ENCODE assay signal across 8 cellular contexts in the genomic region with DNA sequence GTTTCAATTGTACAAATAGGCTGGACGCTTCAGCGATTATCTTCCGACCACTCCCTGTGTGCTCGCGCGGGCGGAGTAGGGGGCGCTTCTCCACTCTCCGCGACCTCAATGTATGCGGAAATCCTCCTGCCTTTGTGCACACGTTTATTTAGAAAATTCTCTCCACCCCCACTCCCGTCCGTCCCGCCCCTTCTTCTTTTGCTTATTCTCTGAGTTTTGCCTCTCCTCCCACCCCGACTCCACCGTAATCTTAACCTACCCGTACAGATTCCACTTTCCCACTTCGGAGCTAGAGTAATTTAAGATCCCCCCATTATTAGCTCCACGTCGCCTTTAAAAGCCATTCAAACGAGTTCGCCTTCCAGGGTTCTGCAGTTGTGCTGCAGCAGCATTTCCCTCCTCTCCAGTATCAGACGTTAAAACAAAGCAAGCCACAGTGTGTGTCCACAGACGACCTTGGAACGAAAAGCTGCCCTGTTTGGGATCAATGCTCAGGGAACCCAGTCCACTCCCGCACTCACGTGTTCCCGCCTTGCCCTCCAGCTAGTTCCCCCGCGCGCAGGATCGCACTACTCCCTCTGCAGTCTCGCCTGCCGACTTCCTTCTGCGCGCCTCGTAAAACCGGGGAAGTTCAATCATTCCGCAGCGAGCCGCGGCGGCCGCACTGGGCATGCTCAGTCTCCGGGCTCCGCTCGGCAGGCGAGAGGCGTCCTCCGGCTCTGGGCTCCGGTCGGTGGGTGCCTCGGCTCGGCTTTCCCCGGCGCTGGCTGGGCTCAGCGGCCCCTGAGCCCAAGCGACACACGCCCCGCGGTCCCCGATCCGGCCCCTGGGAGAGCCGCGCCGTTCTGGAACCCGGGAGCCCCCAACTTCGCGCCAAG. TPM values are rescaled to one million over a fixed set of nuclear protein-coding genes. Genes with fewer than 3 reads are reported as not detected.
DNase-seq lines count a peak whose midpoint lies in the region; ATAC-seq, FAIRE-seq and TF ChIP-seq lines count a peak whose summit lies in the region.

Gene ANO6, plus strand, starts transcription at position 677 of the 878 bp plus-strand sequence. CDS start 227 bp downstream, outside the sequence.

- peak; percentile 55 for FAIRE-seq in urothelium cell line (lab: Jason Lieb, UNC)

- H3K4me1 Mint-ChIP-seq in T-helper 1 cell treated with Interleukin-12 subunit alpha and Interleukin-12 subunit beta and Interleukin-4 antibody, amounts not matched to agents 30 μg/mL and 1 μg/mL, for 36 hours (ENCODE audit: low read depth): peaks cover 28% of the 10 kb centered on the region

- H3K4me3 Mint-ChIP-seq in T-helper 1 cell treated with Interleukin-12 subunit alpha and Interleukin-12 subunit beta and Interleukin-4 antibody, amounts not matched to agents 30 μg/mL and 1 μg/mL, for 36 hours: peak within 1 kb of the TSS; percentile 96

- no peak for TF ChIP-seq CTCF in psoas muscle (IDR thresholded peaks at IDR 0.05)

- H3K9me3 Mint-ChIP-seq in T-helper 1 cell treated with Interleukin-12 subunit alpha and Interleukin-12 subunit beta and Interleukin-4 antibody, amounts not matched to agents 30 μg/mL and 1 μg/mL, for 36 hours: no peaks in the 10 kb centered on the region

- DNase-seq in NCI-H1436 treated with DMSO at 0.1 percent for 48 hours (lab: John Stamatoyannopoulos, UW) (peak; percentile 48), amniotic epithelial cell (ENCODE audit: low read depth) (peak; percentile 84), left cardiac atrium (peak; percentile 90), psoas muscle (peak; percentile 85 to 93), urothelium cell line (ENCODE audit: low spot score) (peak; percentile 84)

- peak within 1 kb of the TSS; percentile 98 for H3K27ac ChIP-seq in psoas muscle

- no peaks in the 10 kb centered on the region for H3K27me3 Mint-ChIP-seq in T-helper 1 cell treated with Interleukin-12 subunit alpha and Interleukin-12 subunit beta and Interleukin-4 antibody, amounts not matched to agents 30 μg/mL and 1 μg/mL, for 36 hours (ENCODE audit: low read depth)

- no peaks in the 10 kb centered on the region for H3K27me3 ChIP-seq in psoas muscle (ENCODE audit: insufficient read depth in 3 of 3, low read length in 2 of 3)

- H3K36me3 Mint-ChIP-seq in T-helper 1 cell treated with Interleukin-12 subunit alpha and Interleukin-12 subunit beta and Interleukin-4 antibody, amounts not matched to agents 30 μg/mL and 1 μg/mL, for 36 hours (ENCODE audit: low read depth): no peaks in the 10 kb centered on the region

- no peaks in the 10 kb centered on the region for H3K36me3 ChIP-seq in psoas muscle (ENCODE audit: insufficient read depth in 1 of 2, low read depth in 1 of 2)

- intact Hi-C loops in left cardiac atrium (cut with DNase I): loop anchor here in 1 of 2 donors (2.0 kb wide), 1 partner anchor 53 kb away; no protein-coding TSS in a partner anchor
- intact Hi-C loops in psoas muscle (cut with DNase I): loop anchor here in 1 of 2 donors (1.0 to 10.0 kb wide), 6 partner anchors 19 to 509 kb away; partner anchors contain the start of gene ARID2

- ATAC-seq in GM18498 (IDR thresholded peaks at IDR 0.05; ENCODE audit: unreplicated experiment) (peak; percentile 73), HG02870 (IDR thresholded peaks at IDR 0.05; ENCODE audit: unreplicated experiment) (peak; percentile 68), left cardiac atrium (peak; percentile 92 to 97), psoas muscle (peak; percentile 87 to 94 (median 89))

- H3K9me3 ChIP-seq in psoas muscle: no peaks in the 10 kb centered on the region

- H3K4me3 ChIP-seq in psoas muscle: peak within 1 kb of the TSS; percentile 98

- peak within 1 kb of the TSS; percentile 95 for H3K27ac Mint-ChIP-seq in T-helper 1 cell treated with Interleukin-12 subunit alpha and Interleukin-12 subunit beta and Interleukin-4 antibody, amounts not matched to agents 30 μg/mL and 1 μg/mL, for 36 hours

- H3K4me1 ChIP-seq in psoas muscle: peaks cover 28% of the 10 kb centered on the region

- 0 to 1% (median 0%) methylated on average over 69 to 70 of the region's 70 CpGs for WGBS in psoas muscle, 3 donors

RNA-seq across cellular contexts. Expression of gene ANO6, which starts in this region (rescaled TPM):
- total RNA-seq in left cardiac atrium (10 to 100 TPM; 47.2 to 48.9 TPM), psoas muscle (100 to 1,000 TPM in 1 of 4 donors, 10 to 100 TPM in 3; 51.5 to 121 (median 65.5) TPM)
- 10 to 100 TPM; 25.6 to 36.9 (median 26.1) TPM for polyA plus RNA-seq in psoas muscle

Comparison
In these comparisons a context has a peak if more than half of its experiments do, and no peak if none do; other contexts are left out.
1. Peak in every context shown above with its lines: DNase-seq, ATAC-seq, H3K4me3 ChIP-seq and H3K27ac ChIP-seq.